13 cellular contexts compared by ENCODE assay signal in genomic region chr6:79784013-79784753, GRCh38.
DNase-seq lines count a peak whose midpoint lies in the region; ATAC-seq and TF ChIP-seq lines count a peak whose summit lies in the region.
"Had no signal": no experiment of that assay in that cellular context is flagged by ENCODE, and none has a peak within 500 bp of the region (broad histone marks: within the 10 kb centered on the region; RNA-seq: fewer than 3 reads in every experiment).

No MANE protein-coding gene starts in this region.

- peak overlapping the region; percentile 17 for H2AFZ ChIP-seq in parathyroid adenoma

- peaks cover 6% of the 10 kb centered on the region for H3K4me1 ChIP-seq in parathyroid adenoma
- H3K4me1 ChIP-seq: HAP-1 had no signal

- ATAC-seq in SK-N-SH treated with all-trans-retinoic acid at 6 μM for 48 hours (peak; percentile 56; the same call in 2 of the 3 replicates), GM18511 (IDR thresholded peaks at IDR 0.05; ENCODE audit: unreplicated experiment) (no peak)
- ATAC-seq: GM12878 had no signal

- no peaks in the 10 kb centered on the region for H3K9me3 ChIP-seq in parathyroid adenoma (ENCODE audit: control insufficient read depth, low read length)
- H3K9me3 ChIP-seq: HAP-1 had no signal

- no peaks in the 10 kb centered on the region for H3K79me2 ChIP-seq in parathyroid adenoma

- no peak overlapping the region for H3K4me2 ChIP-seq in parathyroid adenoma (ENCODE audit: low read length)

- no peak overlapping the region for H3K4me3 ChIP-seq in parathyroid adenoma (ENCODE audit: low read depth, low read length)
- H3K4me3 ChIP-seq: GM12878, HAP-1 had no signal

- H3K36me3 ChIP-seq in parathyroid adenoma (ENCODE audit: control insufficient read depth, insufficient read depth, low read length): no peaks in the 10 kb centered on the region
- H3K36me3 ChIP-seq: HAP-1 had no signal

- H3K27ac ChIP-seq in parathyroid adenoma: no peak overlapping the region
- H3K27ac ChIP-seq: C4-2B had no signal

- no peaks in the 10 kb centered on the region for H3K27me3 ChIP-seq in parathyroid adenoma (ENCODE audit: control insufficient read depth, insufficient read depth, low read length)

- H3K9ac ChIP-seq in parathyroid adenoma: no peak overlapping the region

- no peak for TF ChIP-seq CTCF in parathyroid adenoma (IDR thresholded peaks at IDR 0.05)

- DNase-seq in DMS 273 (lab: John Stamatoyannopoulos, UW; ENCODE audit: unreplicated experiment): peak; percentile 34
- no peak for DNase-seq in DMS 273 treated with DMSO at 0.1 percent for 48 hours (lab: John Stamatoyannopoulos, UW)
- peak; percentile 22 for DNase-seq in kidney tubule cell (ENCODE audit: low spot score)
- DNase-seq in SIG-M5 treated with dmso at 0.1 percent for 504 hours (lab: John Stamatoyannopoulos, UW; ENCODE audit: unreplicated experiment): no peak
- no peak for DNase-seq in activated effector memory CD4-positive, alpha-beta T cell treated with anti-CD3 and anti-CD28 coated beads, Interleukin-2, amount 50 U/mL, for 16 hours
- DNase-seq: 8988T; CD4-positive, alpha-beta memory T cell had no signal

TF ChIP-seq in SK-N-SH treated with all-trans-retinoic acid at 6 μM for 48 hours, 23 proteins besides CTCF, POLR2A, EP300 and RAD21:
- TF ChIP-seq TCF4 (CRISPR knock-in tag; IDR thresholded peaks at IDR 0.05; ENCODE audit: borderline replicate concordance) (peak; percentile 52; the same call in 1 of the 2 replicates), PATZ1 (CRISPR knock-in tag; IDR thresholded peaks at IDR 0.05; ENCODE audit: borderline replicate concordance) (no peak)

Comparison
In these comparisons a context has a peak if more than half of its experiments do, and no peak if none do; other contexts are left out.
1. DNase-seq: peak in DMS 273 (single experiment) and kidney tubule cell (single experiment); none in DMS 273 treated with DMSO at 0.1 percent for 48 hours (single experiment), SIG-M5 treated with dmso at 0.1 percent for 504 hours (single experiment) and activated effector memory CD4-positive, alpha-beta T cell treated with anti-CD3 and anti-CD28 coated beads, Interleukin-2, amount 50 U/mL, for 16 hours (single experiment).